Comparison of ENCODE assay signal across 1 cellular context in genomic region chr7:24601600-24601999, GRCh38.
TF ChIP-seq lines count a peak whose summit lies in the region.

No MANE protein-coding gene starts in this region.

TF ChIP-seq in H1, 55 proteins besides CTCF, POLR2A, EP300 and RAD21 (continued from another document):
- peak; percentile 80; the same call in 1 of the 2 replicates for TF ChIP-seq CEBPB (IDR thresholded peaks at IDR 0.05; ENCODE audit: low read depth, low read length)
TF ChIP-seq in H1: peak in this region for 1.
